ENCODE assay signal across 9 cellular contexts in genomic region chr12:6556857-6557256, GRCh38. TPM values are rescaled to one million over a fixed set of nuclear protein-coding genes. Genes with fewer than 3 reads are reported as not detected.
DNase-seq lines count a peak whose midpoint lies in the region; ATAC-seq and TF ChIP-seq lines count a peak whose summit lies in the region.
"Had no signal": no experiment of that assay in that cellular context is flagged by ENCODE, and none has a peak within 500 bp of the region (broad histone marks: within the 10 kb centered on the region; RNA-seq: fewer than 3 reads in every experiment).

No MANE protein-coding gene starts in this region.

- no peak overlapping the region for H2AFZ ChIP-seq in GM23338

- POLR2A ChIA-PET in activated naive CD8-positive, alpha-beta T cell treated with anti-CD3 and anti-CD28 coated beads, Interleukin-2, amount 10 ng/mL, durations not matched to agents 7 days and 5 days (lab: Charles Lee), result interaction anchor here (0.8 to 1.5 kb wide), 5 partner anchors 23 to 86 kb away, joined by 3 to 4 read pairs (median 3); partner anchors contain the start of genes GAPDH and VAMP1
- POLR2A ChIA-PET in naive thymus-derived CD4-positive, alpha-beta T cell (lab: Charles Lee), result interaction anchor here (0.5 to 3.3 kb wide), 8 partner anchors 11 to 233 kb away, joined by 3 to 19 read pairs (median 3); partner anchors contain the start of genes CD4, NOP2 and VAMP1

- peaks cover 31% of the 10 kb centered on the region for H3K79me2 ChIP-seq in GM23338 (replicated peaks; ENCODE audit: insufficient read depth)

- H3K4me2 ChIP-seq in BLaER1 treated with 17β-estradiol and CSF1 and Interleukin-3, amounts not matched to agents 10 nM and 100 nM, result peak overlapping the region in 7 of 11 experiments; percentile 93 to 99 (median 98); a peak in 9 of 22 replicates
- no peak overlapping the region for H3K4me2 ChIP-seq in GM23338

- peaks cover 22 to 96% (median 84%) of the 10 kb centered on the region in 11 experiments; a peak in 21 of 22 replicates for H4K20me1 ChIP-seq in BLaER1 treated with 17β-estradiol and CSF1 and Interleukin-3, amounts not matched to agents 10 nM and 100 nM
- peaks cover 31% of the 10 kb centered on the region for H4K20me1 ChIP-seq in GM23338 (replicated peaks; ENCODE audit: insufficient read depth)

- intact Hi-C loops in naive thymus-derived CD4-positive, alpha-beta T cell (cut with micrococcal nuclease), result loop anchor here (1.0 to 5.0 kb wide), 12 partner anchors 11 to 345 kb away; partner anchors contain the start of genes GAPDH (in 2 of the 2), NOP2 (in 2 of the 2), ING4 (in 1 of the 2) and LRRC23 (in 1 of the 2)

- peak overlapping the region; percentile 82; the same call in 1 of the 3 replicates for H3K4me3 Mint-ChIP-seq in GM23338
- H3K4me3 Mint-ChIP-seq in activated naive CD8-positive, alpha-beta T cell treated with anti-CD3 and anti-CD28 coated beads, Interleukin-2, amount 10 ng/mL, durations not matched to agents 7 days and 5 days, result peak overlapping the region; percentile 90
- H3K4me3 Mint-ChIP-seq in naive thymus-derived CD4-positive, alpha-beta T cell, result peak overlapping the region; percentile 80 to 96 (median 90)

- H3K9me3 ChIP-seq in BLaER1 treated with 17β-estradiol and CSF1 and Interleukin-3, amounts not matched to agents 10 nM and 100 nM (replicated peaks in 1 of 11), result no peaks in the 10 kb centered on the region
- H3K9me3 ChIP-seq in naive thymus-derived CD4-positive, alpha-beta T cell (ENCODE audit: control insufficient read depth in 2 of 3, low read length in 3 of 3), result no peaks in the 10 kb centered on the region

- CTCF ChIA-PET in naive thymus-derived CD4-positive, alpha-beta T cell (lab: Charles Lee), result interaction anchor here (0.7 to 2.3 kb wide), 8 partner anchors 10 to 133 kb away, joined by 3 to 7 read pairs (median 4); partner anchors contain the start of genes NOP2 and VAMP1

- peak overlapping the region in 1 of 11 experiments; percentile 64; a peak in 1 of 22 replicates for H3K27ac ChIP-seq in BLaER1 treated with 17β-estradiol and CSF1 and Interleukin-3, amounts not matched to agents 10 nM and 100 nM
- H3K27ac ChIP-seq in GM23338 (ENCODE audit: low read depth) (no peak overlapping the region), brain microvascular endothelial cell (no peak overlapping the region)
- H3K27ac ChIP-seq in naive thymus-derived CD4-positive, alpha-beta T cell (ENCODE audit: low read depth, low read length), result peak overlapping the region; percentile 71

- H3F3A ChIP-seq in GM23338 (replicated peaks; ENCODE audit: low read depth), result peaks cover 40% of the 10 kb centered on the region

- peak overlapping the region in 3 of 11 experiments; percentile 20 to 29 (median 24); a peak in 3 of 22 replicates for H3K9ac ChIP-seq in BLaER1 treated with 17β-estradiol and CSF1 and Interleukin-3, amounts not matched to agents 10 nM and 100 nM

- no peak for TF ChIP-seq CTCF in GM23338 (conservative IDR thresholded peaks at IDR 0.05; ENCODE audit: low read depth in 2 of 2)
- no peak for TF ChIP-seq CTCF in brain microvascular endothelial cell (IDR thresholded peaks at IDR 0.05; ENCODE audit: low read depth, low read length, missing control alignments)

- peaks cover 28% of the 10 kb centered on the region for H3K4me1 Mint-ChIP-seq in GM23338
- peaks cover 42% of the 10 kb centered on the region for H3K4me1 Mint-ChIP-seq in activated naive CD8-positive, alpha-beta T cell treated with anti-CD3 and anti-CD28 coated beads, Interleukin-2, amount 10 ng/mL, durations not matched to agents 7 days and 5 days
- peaks cover 34 to 50% (median 47%) of the 10 kb centered on the region in 7 donors for H3K4me1 Mint-ChIP-seq in naive thymus-derived CD4-positive, alpha-beta T cell

- peaks cover 16% of the 10 kb centered on the region for H3K27me3 Mint-ChIP-seq in GM23338 (ENCODE audit: insufficient read depth, low read depth, poor library complexity)
- H3K27me3 Mint-ChIP-seq in activated naive CD8-positive, alpha-beta T cell treated with anti-CD3 and anti-CD28 coated beads, Interleukin-2, amount 10 ng/mL, durations not matched to agents 7 days and 5 days, result no peaks in the 10 kb centered on the region
- H3K27me3 Mint-ChIP-seq in naive thymus-derived CD4-positive, alpha-beta T cell, result no peaks in the 10 kb centered on the region

- ATAC-seq in GM23338, result no peak
- no peak for ATAC-seq in activated naive CD8-positive, alpha-beta T cell treated with anti-CD3 and anti-CD28 coated beads, Interleukin-2, amount 10 ng/mL, durations not matched to agents 7 days and 5 days (ENCODE audit: low read depth)
- ATAC-seq in naive thymus-derived CD4-positive, alpha-beta T cell, result no peak

- H3K36me3 ChIP-seq in BLaER1 treated with 17β-estradiol and CSF1 and Interleukin-3, amounts not matched to agents 10 nM and 100 nM, result peaks cover 47 to 59% (median 55%) of the 10 kb centered on the region in 11 experiments
- H3K36me3 ChIP-seq in GM23338 (ENCODE audit: insufficient read depth) (peaks cover 43% of the 10 kb centered on the region), brain microvascular endothelial cell (replicated peaks) (peaks cover 52% of the 10 kb centered on the region)
- peaks cover 23 to 39% (median 29%) of the 10 kb centered on the region in 3 experiments for H3K36me3 ChIP-seq in naive thymus-derived CD4-positive, alpha-beta T cell (ENCODE audit: control insufficient read depth in 2 of 3, insufficient read depth in 3 of 3, low read length in 3 of 3)

- no peaks in the 10 kb centered on the region for H3K9me2 ChIP-seq in GM23338 (ENCODE audit: insufficient read depth)

- no peaks in the 10 kb centered on the region for H3K27me3 ChIP-seq in BLaER1 treated with 17β-estradiol and CSF1 and Interleukin-3, amounts not matched to agents 10 nM and 100 nM
- H3K27me3 ChIP-seq in GM23338 (ENCODE audit: insufficient read depth) (no peaks in the 10 kb centered on the region), brain microvascular endothelial cell (replicated peaks) (no peaks in the 10 kb centered on the region)
- H3K27me3 ChIP-seq in naive thymus-derived CD4-positive, alpha-beta T cell (ENCODE audit: control insufficient read depth in 2 of 2, insufficient read depth in 2 of 2, low read length in 2 of 2), result no peaks in the 10 kb centered on the region

- peaks cover 35 to 60% (median 54%) of the 10 kb centered on the region in 10 experiments for H3K4me1 ChIP-seq in BLaER1 treated with 17β-estradiol and CSF1 and Interleukin-3, amounts not matched to agents 10 nM and 100 nM
- peaks cover 12% of the 10 kb centered on the region for H3K4me1 ChIP-seq in GM23338 (ENCODE audit: insufficient read depth)
- peaks cover 26 to 29% of the 10 kb centered on the region in 2 donors for H3K4me1 ChIP-seq in naive thymus-derived CD4-positive, alpha-beta T cell (ENCODE audit: control insufficient read depth in 2 of 2, insufficient read depth in 2 of 2, low read length in 2 of 2)

- H3K36me3 Mint-ChIP-seq in GM23338 (ENCODE audit: low read depth), result peaks cover 59% of the 10 kb centered on the region
- peaks cover 18% of the 10 kb centered on the region for H3K36me3 Mint-ChIP-seq in activated naive CD8-positive, alpha-beta T cell treated with anti-CD3 and anti-CD28 coated beads, Interleukin-2, amount 10 ng/mL, durations not matched to agents 7 days and 5 days
- peaks cover 4 to 30% (median 16%) of the 10 kb centered on the region in 5 donors for H3K36me3 Mint-ChIP-seq in naive thymus-derived CD4-positive, alpha-beta T cell

- no peak overlapping the region for H3K27ac Mint-ChIP-seq in GM23338
- peak overlapping the region; percentile 49 for H3K27ac Mint-ChIP-seq in activated naive CD8-positive, alpha-beta T cell treated with anti-CD3 and anti-CD28 coated beads, Interleukin-2, amount 10 ng/mL, durations not matched to agents 7 days and 5 days
- peak overlapping the region; percentile 44 to 88 (median 72) for H3K27ac Mint-ChIP-seq in naive thymus-derived CD4-positive, alpha-beta T cell

- DNase-seq in GM23338 (ENCODE audit: low spot score), result no peak
- no peak for DNase-seq in activated naive CD8-positive, alpha-beta T cell treated with anti-CD3 and anti-CD28 coated beads, Interleukin-2, amount 10 ng/mL, durations not matched to agents 7 days and 5 days
- DNase-seq in naive thymus-derived CD4-positive, alpha-beta T cell, result no peak
- DNase-seq in SKM-1 (lab: John Stamatoyannopoulos, UW; ENCODE audit: unreplicated experiment), result no peak
- no peak for DNase-seq in putamen (ENCODE audit: low spot score)
- DNase-seq in GDM1 (lab: John Stamatoyannopoulos, UW), result no peak
- DNase-seq in brain microvascular endothelial cell, result no peak
- DNase-seq: MM.1S had no signal

- no peaks in the 10 kb centered on the region for H3K9me3 Mint-ChIP-seq in GM23338
- no peaks in the 10 kb centered on the region for H3K9me3 Mint-ChIP-seq in activated naive CD8-positive, alpha-beta T cell treated with anti-CD3 and anti-CD28 coated beads, Interleukin-2, amount 10 ng/mL, durations not matched to agents 7 days and 5 days
- H3K9me3 Mint-ChIP-seq in naive thymus-derived CD4-positive, alpha-beta T cell, result no peaks in the 10 kb centered on the region

- in situ Hi-C loops in brain microvascular endothelial cell (cut with HindIII; ENCODE audit: low pct_ligation_motif_present, low sequenced_read_pairs), result no loop called here

- no peak overlapping the region for H3K4me3 ChIP-seq in BLaER1 treated with 17β-estradiol and CSF1 and Interleukin-3, amounts not matched to agents 10 nM and 100 nM
- H3K4me3 ChIP-seq in GM23338 (no peak overlapping the region), brain microvascular endothelial cell (ENCODE audit: low read depth, low read length) (no peak overlapping the region)
- no peak overlapping the region for H3K4me3 ChIP-seq in naive thymus-derived CD4-positive, alpha-beta T cell (ENCODE audit: low read length)

RNA-seq across cellular contexts. Expression of gene IFFO1, which starts 1.0 kb away (rescaled TPM):
- total RNA-seq in GM23338 (2014; rRNA removed; shearing (Covaris generic)), result 8.8 and 12.9 TPM in 2 replicates
- 8.9 and 11.2 TPM in 2 replicates for polyA plus RNA-seq in GM23338 (2016; fragmentation: Nextera tagmentation; extraction: Ambion mirVana)
- 10 to 100 TPM; 35.8 to 37.5 TPM for total RNA-seq in activated naive CD8-positive, alpha-beta T cell treated with anti-CD3 and anti-CD28 coated beads, Interleukin-2, amount 10 ng/mL, durations not matched to agents 7 days and 5 days
- total RNA-seq in naive thymus-derived CD4-positive, alpha-beta T cell, result 10 to 100 TPM; 28.2 to 55.9 (median 45.9) TPM
- 10 to 100 TPM in 1 of 2 donors, 1 to 10 TPM in 1; 5.4 to 11.4 TPM for polyA plus RNA-seq in naive thymus-derived CD4-positive, alpha-beta T cell

RNA-seq across cellular contexts. Expression of gene NOP2, which starts 11.2 kb away (rescaled TPM):
- 67.2 and 67.9 TPM in 2 replicates for total RNA-seq in GM23338 (2014; rRNA removed; shearing (Covaris generic))
- polyA plus RNA-seq in GM23338 (2016; fragmentation: Nextera tagmentation; extraction: Ambion mirVana), result 63.3 and 63.4 TPM in 2 replicates
- total RNA-seq in activated naive CD8-positive, alpha-beta T cell treated with anti-CD3 and anti-CD28 coated beads, Interleukin-2, amount 10 ng/mL, durations not matched to agents 7 days and 5 days, result 10 to 100 TPM; 76.1 to 78.6 TPM
- total RNA-seq in naive thymus-derived CD4-positive, alpha-beta T cell, result 100 to 1,000 TPM in 1 of 5 experiments, 10 to 100 TPM in 4; 74.4 to 102 (median 87.6) TPM
- polyA plus RNA-seq in naive thymus-derived CD4-positive, alpha-beta T cell, result 10 to 100 TPM; 24.2 to 53.7 TPM

RNA-seq across cellular contexts. Expression of gene GAPDH, which starts 22.5 kb away (rescaled TPM):
- total RNA-seq in GM23338 (2014; rRNA removed; shearing (Covaris generic)), result 5,269 and 5,853 TPM in 2 replicates
- 6,140 and 6,219 TPM in 2 replicates for polyA plus RNA-seq in GM23338 (2016; fragmentation: Nextera tagmentation; extraction: Ambion mirVana)
- total RNA-seq in activated naive CD8-positive, alpha-beta T cell treated with anti-CD3 and anti-CD28 coated beads, Interleukin-2, amount 10 ng/mL, durations not matched to agents 7 days and 5 days, result 1,000 to 10,000 TPM; 4,618 to 4,824 TPM
- 1,000 to 10,000 TPM in 1 of 5 experiments, 100 to 1,000 TPM in 4; 330 to 4,503 (median 379) TPM for total RNA-seq in naive thymus-derived CD4-positive, alpha-beta T cell
- polyA plus RNA-seq in naive thymus-derived CD4-positive, alpha-beta T cell, result 1,000 to 10,000 TPM; 1,202 to 1,413 TPM

RNA-seq across cellular contexts. Expression of gene CHD4, which starts 50.3 kb away (rescaled TPM):
- total RNA-seq in GM23338 (2014; rRNA removed; shearing (Covaris generic)), result 301 and 351 TPM in 2 replicates
- 317 and 370 TPM in 2 replicates for polyA plus RNA-seq in GM23338 (2016; fragmentation: Nextera tagmentation; extraction: Ambion mirVana)
- 100 to 1,000 TPM; 273 to 277 TPM for total RNA-seq in activated naive CD8-positive, alpha-beta T cell treated with anti-CD3 and anti-CD28 coated beads, Interleukin-2, amount 10 ng/mL, durations not matched to agents 7 days and 5 days
- 100 to 1,000 TPM; 246 to 387 (median 267) TPM for total RNA-seq in naive thymus-derived CD4-positive, alpha-beta T cell
- polyA plus RNA-seq in naive thymus-derived CD4-positive, alpha-beta T cell, result 10 to 100 TPM; 41.8 to 91.4 TPM
